1 cellular context compared by ENCODE assay signal in genomic region chr4:8580321-8581093, GRCh38.
TF ChIP-seq lines count a peak whose summit lies in the region.

GPR78 (plus strand) TSS chr4:8580392; CDS start chr4:8580983, 591 bp downstream.

TF ChIP-seq in K562, 482 proteins besides CTCF, POLR2A, EP300 and RAD21 (continued from another document and continues in another):
- TF ChIP-seq USF1 (CRISPR knock-in tag; IDR thresholded peaks at IDR 0.05) (0 out of 2 replicates have a peak, but pooled peaks have one; percentile 12), NRF1 (conservative IDR thresholded peaks at IDR 0.05 in 1 of 2, IDR thresholded peaks at IDR 0.05 in 1 of 2) (peak; percentile 10 to 23; a peak in 1 of 4 replicates), YBX1 (IDR thresholded peaks at IDR 0.05) (no peak), ZNF224 (CRISPR knock-in tag; IDR thresholded peaks at IDR 0.05) (peak; percentile 84; the same call in 1 of the 2 replicates), MIER1 (IDR thresholded peaks at IDR 0.05; ENCODE audit: low read depth) (peak; percentile 94), TFAM (CRISPR knock-in tag; conservative IDR thresholded peaks at IDR 0.05) (no peak), ZNF766 (CRISPR knock-in tag; conservative IDR thresholded peaks at IDR 0.05) (peak; percentile 66; the same call in 1 of the 2 replicates), SAFB (IDR thresholded peaks at IDR 0.05; ENCODE audit: borderline replicate concordance, low read depth, low read length) (no peak), MAX (CRISPR knock-in tag; IDR thresholded peaks at IDR 0.05) (peak; percentile 41), MYNN (IDR thresholded peaks at IDR 0.05) (no peak), MYNN (CRISPR knock-in tag; IDR thresholded peaks at IDR 0.05) (peak; percentile 75), FOXP1 (CRISPR knock-in tag; IDR thresholded peaks at IDR 0.05) (peak; percentile 76), EHMT2 (IDR thresholded peaks at IDR 0.05) (peak; percentile 98), JUNB (CRISPR knock-in tag; conservative IDR thresholded peaks at IDR 0.05) (no peak), TAF7 (tag; IDR thresholded peaks at IDR 0.05) (no peak), FOXK1 (CRISPR knock-in tag; IDR thresholded peaks at IDR 0.05; ENCODE audit: borderline replicate concordance) (0 out of 2 replicates have a peak, but pooled peaks have one; percentile 25), ZNF41 (CRISPR knock-in tag; conservative IDR thresholded peaks at IDR 0.05) (no peak), ZMIZ1 (IDR thresholded peaks at IDR 0.05; ENCODE audit: low read depth in 2 of 2, low read length in 2 of 2) (no peak), MTA3 (IDR thresholded peaks at IDR 0.05; ENCODE audit: borderline replicate concordance) (no peak), PBX2 (CRISPR knock-in tag; IDR thresholded peaks at IDR 0.05; ENCODE audit: low read depth) (peak; percentile 39; the same call in 1 of the 2 replicates), PBX2 (tag; conservative IDR thresholded peaks at IDR 0.05; ENCODE audit: low read depth) (no peak)
- TF ChIP-seq, protein P1, sequence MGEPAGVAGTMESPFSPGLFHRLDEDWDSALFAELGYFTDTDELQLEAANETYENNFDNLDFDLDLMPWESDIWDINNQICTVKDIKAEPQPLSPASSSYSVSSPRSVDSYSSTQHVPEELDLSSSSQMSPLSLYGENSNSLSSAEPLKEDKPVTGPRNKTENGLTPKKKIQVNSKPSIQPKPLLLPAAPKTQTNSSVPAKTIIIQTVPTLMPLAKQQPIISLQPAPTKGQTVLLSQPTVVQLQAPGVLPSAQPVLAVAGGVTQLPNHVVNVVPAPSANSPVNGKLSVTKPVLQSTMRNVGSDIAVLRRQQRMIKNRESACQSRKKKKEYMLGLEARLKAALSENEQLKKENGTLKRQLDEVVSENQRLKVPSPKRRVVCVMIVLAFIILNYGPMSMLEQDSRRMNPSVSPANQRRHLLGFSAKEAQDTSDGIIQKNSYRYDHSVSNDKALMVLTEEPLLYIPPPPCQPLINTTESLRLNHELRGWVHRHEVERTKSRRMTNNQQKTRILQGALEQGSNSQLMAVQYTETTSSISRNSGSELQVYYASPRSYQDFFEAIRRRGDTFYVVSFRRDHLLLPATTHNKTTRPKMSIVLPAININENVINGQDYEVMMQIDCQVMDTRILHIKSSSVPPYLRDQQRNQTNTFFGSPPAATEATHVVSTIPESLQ (CRISPR knock-in tag; IDR thresholded peaks at IDR 0.05): peak; percentile 90; the same call in 1 of the 2 replicates
- TF ChIP-seq, protein P2, sequence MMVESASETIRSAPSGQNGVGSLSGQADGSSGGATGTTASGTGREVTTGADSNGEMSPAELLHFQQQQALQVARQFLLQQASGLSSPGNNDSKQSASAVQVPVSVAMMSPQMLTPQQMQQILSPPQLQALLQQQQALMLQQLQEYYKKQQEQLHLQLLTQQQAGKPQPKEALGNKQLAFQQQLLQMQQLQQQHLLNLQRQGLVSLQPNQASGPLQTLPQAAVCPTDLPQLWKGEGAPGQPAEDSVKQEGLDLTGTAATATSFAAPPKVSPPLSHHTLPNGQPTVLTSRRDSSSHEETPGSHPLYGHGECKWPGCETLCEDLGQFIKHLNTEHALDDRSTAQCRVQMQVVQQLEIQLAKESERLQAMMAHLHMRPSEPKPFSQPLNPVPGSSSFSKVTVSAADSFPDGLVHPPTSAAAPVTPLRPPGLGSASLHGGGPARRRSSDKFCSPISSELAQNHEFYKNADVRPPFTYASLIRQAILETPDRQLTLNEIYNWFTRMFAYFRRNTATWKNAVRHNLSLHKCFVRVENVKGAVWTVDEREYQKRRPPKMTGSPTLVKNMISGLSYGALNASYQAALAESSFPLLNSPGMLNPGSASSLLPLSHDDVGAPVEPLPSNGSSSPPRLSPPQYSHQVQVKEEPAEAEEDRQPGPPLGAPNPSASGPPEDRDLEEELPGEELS (CRISPR knock-in tag; IDR thresholded peaks at IDR 0.05; ENCODE audit: borderline replicate concordance): peak; percentile 66; the same call in 1 of the 2 replicates
- TF ChIP-seq, protein P3, sequence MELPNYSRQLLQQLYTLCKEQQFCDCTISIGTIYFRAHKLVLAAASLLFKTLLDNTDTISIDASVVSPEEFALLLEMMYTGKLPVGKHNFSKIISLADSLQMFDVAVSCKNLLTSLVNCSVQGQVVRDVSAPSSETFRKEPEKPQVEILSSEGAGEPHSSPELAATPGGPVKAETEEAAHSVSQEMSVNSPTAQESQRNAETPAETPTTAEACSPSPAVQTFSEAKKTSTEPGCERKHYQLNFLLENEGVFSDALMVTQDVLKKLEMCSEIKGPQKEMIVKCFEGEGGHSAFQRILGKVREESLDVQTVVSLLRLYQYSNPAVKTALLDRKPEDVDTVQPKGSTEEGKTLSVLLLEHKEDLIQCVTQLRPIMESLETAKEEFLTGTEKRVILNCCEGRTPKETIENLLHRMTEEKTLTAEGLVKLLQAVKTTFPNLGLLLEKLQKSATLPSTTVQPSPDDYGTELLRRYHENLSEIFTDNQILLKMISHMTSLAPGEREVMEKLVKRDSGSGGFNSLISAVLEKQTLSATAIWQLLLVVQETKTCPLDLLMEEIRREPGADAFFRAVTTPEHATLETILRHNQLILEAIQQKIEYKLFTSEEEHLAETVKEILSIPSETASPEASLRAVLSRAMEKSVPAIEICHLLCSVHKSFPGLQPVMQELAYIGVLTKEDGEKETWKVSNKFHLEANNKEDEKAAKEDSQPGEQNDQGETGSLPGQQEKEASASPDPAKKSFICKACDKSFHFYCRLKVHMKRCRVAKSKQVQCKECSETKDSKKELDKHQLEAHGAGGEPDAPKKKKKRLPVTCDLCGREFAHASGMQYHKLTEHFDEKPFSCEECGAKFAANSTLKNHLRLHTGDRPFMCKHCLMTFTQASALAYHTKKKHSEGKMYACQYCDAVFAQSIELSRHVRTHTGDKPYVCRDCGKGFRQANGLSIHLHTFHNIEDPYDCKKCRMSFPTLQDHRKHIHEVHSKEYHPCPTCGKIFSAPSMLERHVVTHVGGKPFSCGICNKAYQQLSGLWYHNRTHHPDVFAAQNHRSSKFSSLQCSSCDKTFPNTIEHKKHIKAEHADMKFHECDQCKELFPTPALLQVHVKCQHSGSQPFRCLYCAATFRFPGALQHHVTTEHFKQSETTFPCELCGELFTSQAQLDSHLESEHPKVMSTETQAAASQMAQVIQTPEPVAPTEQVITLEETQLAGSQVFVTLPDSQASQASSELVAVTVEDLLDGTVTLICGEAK (IDR thresholded peaks at IDR 0.05): peak; percentile 43; the same call in 1 of the 2 replicates
- TF ChIP-seq, protein P3 (CRISPR knock-in tag; IDR thresholded peaks at IDR 0.05): no peak
- TF ChIP-seq, protein P4, sequence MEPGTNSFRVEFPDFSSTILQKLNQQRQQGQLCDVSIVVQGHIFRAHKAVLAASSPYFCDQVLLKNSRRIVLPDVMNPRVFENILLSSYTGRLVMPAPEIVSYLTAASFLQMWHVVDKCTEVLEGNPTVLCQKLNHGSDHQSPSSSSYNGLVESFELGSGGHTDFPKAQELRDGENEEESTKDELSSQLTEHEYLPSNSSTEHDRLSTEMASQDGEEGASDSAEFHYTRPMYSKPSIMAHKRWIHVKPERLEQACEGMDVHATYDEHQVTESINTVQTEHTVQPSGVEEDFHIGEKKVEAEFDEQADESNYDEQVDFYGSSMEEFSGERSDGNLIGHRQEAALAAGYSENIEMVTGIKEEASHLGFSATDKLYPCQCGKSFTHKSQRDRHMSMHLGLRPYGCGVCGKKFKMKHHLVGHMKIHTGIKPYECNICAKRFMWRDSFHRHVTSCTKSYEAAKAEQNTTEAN (CRISPR knock-in tag; IDR thresholded peaks at IDR 0.05): 0 out of 2 replicates have a peak, but pooled peaks have one; percentile 36
